Comparison of ENCODE assay signal across 8 cellular contexts in the genomic region with DNA sequence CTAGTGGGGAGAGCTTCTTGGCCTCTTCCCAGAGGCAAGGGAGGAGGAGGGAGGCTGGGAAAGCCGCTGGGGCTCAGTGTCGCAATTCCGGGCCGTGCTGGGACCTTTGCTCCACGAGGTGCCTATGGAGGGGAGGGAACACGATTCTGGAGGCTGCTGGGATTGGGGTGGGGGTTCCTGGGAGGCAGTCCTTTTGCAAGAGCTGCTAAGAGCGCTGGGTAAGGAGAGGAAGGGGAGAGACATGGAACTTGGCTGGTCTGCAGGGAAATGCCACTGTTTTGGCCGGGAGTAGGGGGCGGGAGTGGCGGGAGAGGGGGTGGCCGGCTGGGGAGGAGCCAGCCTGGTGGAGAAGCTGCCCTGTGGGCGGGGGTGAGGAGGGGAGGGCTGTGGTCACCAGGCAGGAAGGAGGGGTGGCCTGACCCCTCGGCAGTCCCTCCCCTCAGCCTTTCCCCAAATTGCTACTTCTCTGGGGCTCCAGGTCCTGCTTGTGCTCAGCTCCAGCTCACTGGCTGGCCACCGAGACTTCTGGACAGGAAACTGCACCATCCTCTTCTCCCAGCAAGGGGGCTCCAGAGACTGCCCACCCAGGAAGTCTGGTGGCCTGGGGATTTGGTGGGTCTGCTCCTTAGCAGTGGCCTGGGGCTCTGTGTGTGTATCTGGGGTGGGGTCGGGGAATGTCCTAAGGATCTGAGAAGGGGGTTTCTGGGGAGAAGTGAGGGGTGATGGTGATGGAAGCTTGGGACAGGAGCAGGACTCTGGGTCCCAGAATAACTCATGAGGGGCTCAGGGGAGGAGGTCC. TPM values are rescaled to one million over a fixed set of nuclear protein-coding genes. Genes with fewer than 3 reads are reported as not detected.
DNase-seq lines count a peak whose midpoint lies in the region; ATAC-seq and TF ChIP-seq lines count a peak whose summit lies in the region.

A gene (plus strand): TSS at position 479 of the 799 bp plus-strand sequence. CDS start 1,221 bp downstream, outside the sequence.

- no peak within 1 kb of the TSS for H3K27ac ChIP-seq in OCI-LY1 (ENCODE audit: low read depth, low read length, poor library complexity, severe bottlenecking)
- H3K27ac ChIP-seq in colonic mucosa, result peak within 1 kb of the TSS; percentile 48

- no peak within 1 kb of the TSS for H2AFZ ChIP-seq in OCI-LY1 (ENCODE audit: low read length)

- H3K9me3 ChIP-seq in OCI-LY1 (ENCODE audit: low read length) (no peaks in the 10 kb centered on the region), colonic mucosa (no peaks in the 10 kb centered on the region)

- TF ChIP-seq CTCF in OCI-LY1 (IDR thresholded peaks at IDR 0.05; ENCODE audit: low read length), result peak; percentile 37; the same call in 1 of the 2 replicates
- no peak for TF ChIP-seq CTCF in colonic mucosa (IDR thresholded peaks at IDR 0.05)

- H3K4me1 ChIP-seq in OCI-LY1 (ENCODE audit: insufficient read depth, low read length, severe bottlenecking), result no peaks in the 10 kb centered on the region
- H3K4me1 ChIP-seq in colonic mucosa, result peaks cover 10% of the 10 kb centered on the region

- intact Hi-C loops in colonic mucosa (cut with DNase I), result no loop called here

- H3F3A ChIP-seq in OCI-LY1 (ENCODE audit: insufficient read depth, low read length), result no peaks in the 10 kb centered on the region

- peaks cover 4% of the 10 kb centered on the region; the same call in 1 of the 2 replicates for H3K27me3 ChIP-seq in OCI-LY1 (ENCODE audit: insufficient read depth, low read length)
- no peaks in the 10 kb centered on the region for H3K27me3 ChIP-seq in colonic mucosa

- no peak within 1 kb of the TSS for H3K4me2 ChIP-seq in OCI-LY1 (ENCODE audit: low read length)

- no peaks in the 10 kb centered on the region for H3K9me2 ChIP-seq in OCI-LY1 (ENCODE audit: low read depth, low read length)

- H3K79me2 ChIP-seq in OCI-LY1 (ENCODE audit: insufficient read depth, low read length), result no peaks in the 10 kb centered on the region

- DNase-seq in DMS53 (lab: John Stamatoyannopoulos, UW), result peak; percentile 8
- no peak for DNase-seq in DMS53 treated with DMSO at 0.1 percent for 48 hours (lab: John Stamatoyannopoulos, UW; ENCODE audit: unreplicated experiment)
- DNase-seq in colonic mucosa, result peak; percentile 82
- peak; percentile 94 for DNase-seq in left lobe of liver (ENCODE audit: low spot score)
- DNase-seq in stromal cell of bone marrow (ENCODE audit: low read depth), result peak; percentile 38
- DNase-seq in activated CD4-positive, alpha-beta T cell treated with anti-CD3 and anti-CD28 coated beads for 1 hour, result no peak

- H3K36me3 ChIP-seq in OCI-LY1 (ENCODE audit: insufficient read depth, low read length), result no peaks in the 10 kb centered on the region
- H3K36me3 ChIP-seq in colonic mucosa, result no peaks in the 10 kb centered on the region

- H3K9ac ChIP-seq in OCI-LY1 (ENCODE audit: low read length), result no peak within 1 kb of the TSS
- H3K9ac ChIP-seq in colonic mucosa (ENCODE audit: low read depth in 2 of 2, low read length in 2 of 2), result peak within 1 kb of the TSS; percentile 64 to 70

- H3K4me3 ChIP-seq in OCI-LY1 (ENCODE audit: low read depth, low read length, poor library complexity, severe bottlenecking) (no peak within 1 kb of the TSS), colonic mucosa (peak within 1 kb of the TSS; percentile 19)

- no peaks in the 10 kb centered on the region for H4K20me1 ChIP-seq in OCI-LY1 (ENCODE audit: insufficient read depth, low read length)

- peak; percentile 80 for ATAC-seq in left lobe of liver
- ATAC-seq in GM21526 (IDR thresholded peaks at IDR 0.05; ENCODE audit: low FRiP score, unreplicated experiment), result no peak

RNA-seq across cellular contexts. Expression of the gene that starts here (rescaled TPM):
- total RNA-seq in colonic mucosa (10 to 100 TPM; 28.3 to 43.1 TPM), left lobe of liver (94.0 TPM)

Comparison
In these comparisons a context has a peak if more than half of its experiments do, and no peak if none do; other contexts are left out.
1. DNase-seq: peak in DMS53 (single experiment), colonic mucosa (single experiment), left lobe of liver (single experiment) and stromal cell of bone marrow (single experiment); none in DMS53 treated with DMSO at 0.1 percent for 48 hours (single experiment) and activated CD4-positive, alpha-beta T cell treated with anti-CD3 and anti-CD28 coated beads for 1 hour (single experiment).